In the genomic region with DNA sequence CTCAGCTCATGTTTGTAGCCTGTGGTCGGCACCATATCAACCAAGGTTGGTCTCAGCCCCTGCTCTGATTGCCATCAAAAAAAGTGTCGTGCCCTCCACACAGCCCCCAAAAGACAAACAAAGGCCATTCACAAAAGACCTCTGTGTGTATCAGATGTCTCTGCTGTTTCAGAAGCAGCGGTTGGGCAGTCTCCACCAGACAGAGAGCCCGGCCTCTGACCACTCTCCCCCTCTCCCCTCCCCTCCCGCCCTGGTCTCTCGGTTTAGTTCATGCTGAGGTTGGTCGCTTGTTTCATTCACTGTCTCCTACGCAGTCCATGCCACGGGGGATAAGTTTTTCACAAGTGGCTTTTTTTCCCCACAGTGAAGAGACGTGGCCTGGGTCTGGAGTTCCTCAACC, we compare ENCODE assay signal across 13 cellular contexts. TPM values are rescaled to one million over a fixed set of nuclear protein-coding genes. Genes with fewer than 3 reads are reported as not detected.
A peak's percentile ranks its signal among the peaks of the same experiment; 100 is the strongest.
DNase-seq lines count a peak whose midpoint lies in the region; ATAC-seq, FAIRE-seq and TF ChIP-seq lines count a peak whose summit lies in the region.
"Had no signal": no experiment of that assay in that cellular context is flagged by ENCODE, and none has a peak within 500 bp of the region (broad histone marks: within the 10 kb centered on the region; RNA-seq: fewer than 3 reads in every experiment).

No MANE protein-coding gene starts in this region.

- no peak overlapping the region for H3K4me3 ChIP-seq in small intestine (ENCODE audit: low read depth in 1 of 2, low read length in 2 of 2)
- H3K4me3 ChIP-seq: right lobe of liver had no signal

- no peak for ATAC-seq in stimulated activated naive CD8-positive, alpha-beta T cell treated with anti-CD3 and anti-CD28 coated beads, Interleukin-15, Interleukin-2, amounts not matched to agents 100 U/mL and 50 U/mL, for 24 hours
- no peak for ATAC-seq in natural killer cell treated with Interleukin-12 subunit alpha and Interleukin-12 subunit beta and Interleukin-15 and Interleukin-18, amount 100 ng/mL, for 72 hours
- ATAC-seq in omental fat pad (ENCODE audit: low FRiP score) = no peak
- ATAC-seq in GM21515 (IDR thresholded peaks at IDR 0.05; ENCODE audit: unreplicated experiment) = no peak

- H3K36me3 ChIP-seq in small intestine (ENCODE audit: control insufficient read depth in 2 of 2, insufficient read depth in 2 of 2, low read length in 2 of 2) = no peaks in the 10 kb centered on the region
- H3K36me3 ChIP-seq: right lobe of liver had no signal

- no peak overlapping the region for H3K27ac ChIP-seq in small intestine (ENCODE audit: low read depth in 1 of 2, low read length in 1 of 2)
- H3K27ac ChIP-seq: right lobe of liver had no signal

- H3K4me3 Mint-ChIP-seq in stimulated activated naive CD8-positive, alpha-beta T cell treated with anti-CD3 and anti-CD28 coated beads, Interleukin-15, Interleukin-2, amounts not matched to agents 100 ng/mL and 50 ng/mL, for 24 hours = peak overlapping the region; percentile 67
- peak overlapping the region; percentile 57 for H3K4me3 Mint-ChIP-seq in natural killer cell treated with Interleukin-12 subunit alpha and Interleukin-12 subunit beta and Interleukin-15 and Interleukin-18, amount 100 ng/mL, for 72 hours

- DNase-seq in stimulated activated naive CD8-positive, alpha-beta T cell treated with anti-CD3 and anti-CD28 coated beads, Interleukin-15, Interleukin-2, amounts not matched to agents 100 U/mL and 50 U/mL, for 24 hours = no peak
- peak; percentile 69 for DNase-seq in ecto neural progenitor cell (ENCODE audit: low spot score)
- DNase-seq in natural killer cell treated with Interleukin-12 subunit alpha and Interleukin-12 subunit beta and Interleukin-15 and Interleukin-18, amount 100 ng/mL, for 72 hours (ENCODE audit: low spot score) = no peak
- no peak for DNase-seq in omental fat pad (ENCODE audit: low spot score)
- DNase-seq in DMS 273 (lab: John Stamatoyannopoulos, UW; ENCODE audit: unreplicated experiment) = no peak
- no peak for DNase-seq in small intestine
- DNase-seq: activated CD4-positive, alpha-beta T cell treated with anti-CD3 and anti-CD28 coated beads for 1 hour; CD4-positive, CD25-positive, alpha-beta regulatory T cell; NCI-H1694; right lobe of liver had no signal

- H3K4me1 ChIP-seq in small intestine (ENCODE audit: control insufficient read depth in 2 of 2, insufficient read depth in 1 of 2, low read depth in 1 of 2, low read length in 1 of 2) = peaks cover 2% of the 10 kb centered on the region in 2 donors

- H3K36me3 Mint-ChIP-seq in stimulated activated naive CD8-positive, alpha-beta T cell treated with anti-CD3 and anti-CD28 coated beads, Interleukin-15, Interleukin-2, amounts not matched to agents 100 ng/mL and 50 ng/mL, for 24 hours (ENCODE audit: low read depth) = no peaks in the 10 kb centered on the region
- no peaks in the 10 kb centered on the region for H3K36me3 Mint-ChIP-seq in natural killer cell treated with Interleukin-12 subunit alpha and Interleukin-12 subunit beta and Interleukin-15 and Interleukin-18, amount 100 ng/mL, for 72 hours
- H3K36me3 Mint-ChIP-seq: CD4-positive, CD25-positive, alpha-beta regulatory T cell had no signal

- peaks cover 17% of the 10 kb centered on the region for H3K4me1 Mint-ChIP-seq in stimulated activated naive CD8-positive, alpha-beta T cell treated with anti-CD3 and anti-CD28 coated beads, Interleukin-15, Interleukin-2, amounts not matched to agents 100 ng/mL and 50 ng/mL, for 24 hours (ENCODE audit: low read depth)
- peaks cover 0 to 9% of the 10 kb centered on the region in 2 donors for H3K4me1 Mint-ChIP-seq in natural killer cell treated with Interleukin-12 subunit alpha and Interleukin-12 subunit beta and Interleukin-15 and Interleukin-18, amount 100 ng/mL, for 72 hours (ENCODE audit: low read depth in 2 of 2)

- no peak overlapping the region for H3K27ac Mint-ChIP-seq in stimulated activated naive CD8-positive, alpha-beta T cell treated with anti-CD3 and anti-CD28 coated beads, Interleukin-15, Interleukin-2, amounts not matched to agents 100 ng/mL and 50 ng/mL, for 24 hours
- H3K27ac Mint-ChIP-seq in natural killer cell treated with Interleukin-12 subunit alpha and Interleukin-12 subunit beta and Interleukin-15 and Interleukin-18, amount 100 ng/mL, for 72 hours = no peak overlapping the region

- WGBS in small intestine, 3 donors = 17 to 44% (median 43%) methylated on average over 10 of the region's 10 CpGs

- H3K9me3 ChIP-seq in small intestine (ENCODE audit: control insufficient read depth, low read depth) = no peaks in the 10 kb centered on the region
- H3K9me3 ChIP-seq: right lobe of liver had no signal

- no peak for TF ChIP-seq CTCF in omental fat pad (IDR thresholded peaks at IDR 0.05)

- no peaks in the 10 kb centered on the region for H3K9me3 Mint-ChIP-seq in stimulated activated naive CD8-positive, alpha-beta T cell treated with anti-CD3 and anti-CD28 coated beads, Interleukin-15, Interleukin-2, amounts not matched to agents 100 ng/mL and 50 ng/mL, for 24 hours
- H3K9me3 Mint-ChIP-seq in natural killer cell treated with Interleukin-12 subunit alpha and Interleukin-12 subunit beta and Interleukin-15 and Interleukin-18, amount 100 ng/mL, for 72 hours = no peaks in the 10 kb centered on the region

- H3K27me3 Mint-ChIP-seq in stimulated activated naive CD8-positive, alpha-beta T cell treated with anti-CD3 and anti-CD28 coated beads, Interleukin-15, Interleukin-2, amounts not matched to agents 100 ng/mL and 50 ng/mL, for 24 hours = peaks cover 69% of the 10 kb centered on the region
- H3K27me3 Mint-ChIP-seq in natural killer cell treated with Interleukin-12 subunit alpha and Interleukin-12 subunit beta and Interleukin-15 and Interleukin-18, amount 100 ng/mL, for 72 hours = peaks cover 57 to 59% of the 10 kb centered on the region in 2 donors

- peaks cover 0 to 9% of the 10 kb centered on the region in 2 donors for H3K27me3 ChIP-seq in small intestine (ENCODE audit: control insufficient read depth in 2 of 2, insufficient read depth in 2 of 2, low read length in 2 of 2)

- FAIRE-seq in small intestine (lab: Jason Lieb, UNC) = no peak
- FAIRE-seq: RCC 7860 had no signal

RNA-seq across cellular contexts. Expression of a gene that starts 27.1 kb away (rescaled TPM):
- not detected for total RNA-seq in natural killer cell treated with Interleukin-12 subunit alpha and Interleukin-12 subunit beta and Interleukin-15 and Interleukin-18, amount 100 ng/mL, for 72 hours
- under 1 TPM in 1 of 4 donors, not detected in 3; 0.56 TPM for total RNA-seq in omental fat pad
- polyA plus RNA-seq in small intestine = 10 to 100 TPM in 2 of 3 donors, under 1 TPM in 1; 0.33 to 37.3 (median 25.7) TPM
- total RNA-seq: CD4-positive, CD25-positive, alpha-beta regulatory T cell had no signal
- polyA plus RNA-seq: CD4-positive, CD25-positive, alpha-beta regulatory T cell had no signal
